In genomic region chr14:60251877-60252276, GRCh38 we compare ENCODE assay signal across 12 cellular contexts. TPM values are rescaled to one million over a fixed set of nuclear protein-coding genes. Genes with fewer than 3 reads are reported as not detected.
DNase-seq lines count a peak whose midpoint lies in the region; ATAC-seq, FAIRE-seq and TF ChIP-seq lines count a peak whose summit lies in the region.
"Had no signal": no experiment of that assay in that cellular context is flagged by ENCODE, and none has a peak within 500 bp of the region (broad histone marks: within the 10 kb centered on the region; RNA-seq: fewer than 3 reads in every experiment).

No MANE protein-coding gene starts in this region.

- peaks cover 44% of the 10 kb centered on the region for H3K4me1 ChIP-seq in DND-41 (ENCODE audit: insufficient read depth, low read length)
- peaks cover 0 to 8% (median 6%) of the 10 kb centered on the region in 4 experiments; a peak in 5 of 7 replicates for H3K4me1 ChIP-seq in H1 (replicated peaks in 1 of 4; ENCODE audit: control insufficient read depth in 3 of 4, insufficient read depth in 4 of 4, low read length in 3 of 4)
- peaks cover 17% of the 10 kb centered on the region for H3K4me1 ChIP-seq in osteoblast (ENCODE audit: insufficient read depth, low read length)

- H3K79me2 ChIP-seq in DND-41 (ENCODE audit: insufficient read depth, low read length) (peaks cover 73% of the 10 kb centered on the region), H1 (ENCODE audit: control insufficient read depth in 1 of 2, insufficient read depth in 2 of 2, low read length in 2 of 2) (peaks cover 11 to 66% of the 10 kb centered on the region in 2 experiments; a peak in 3 of 4 replicates), osteoblast (ENCODE audit: insufficient read depth, low read length) (peaks cover 69% of the 10 kb centered on the region)

- no peak overlapping the region for H3K56ac ChIP-seq in H1 (replicated peaks; ENCODE audit: insufficient read length, low read depth, low read length)

- H2BK20ac ChIP-seq in H1 (ENCODE audit: low read length), result no peak overlapping the region

- H3K27ac ChIP-seq in DND-41 (ENCODE audit: low read length) (no peak overlapping the region), H1 (ENCODE audit: low read depth, low read length) (no peak overlapping the region), osteoblast (ENCODE audit: low read depth, low read length) (no peak overlapping the region)
- H3K27ac ChIP-seq: tibial nerve had no signal

- H2AK5ac ChIP-seq in H1 (ENCODE audit: low read depth, low read length), result no peak overlapping the region

- no peak for TF ChIP-seq RAD21 in H1 (IDR thresholded peaks at IDR 0.05 in 1 of 2, conservative IDR thresholded peaks at IDR 0.05 in 1 of 2; ENCODE audit: low read depth in 2 of 2, low read length in 2 of 2)

- TF ChIP-seq POLR2A in NB4 (IDR thresholded peaks at IDR 0.05; ENCODE audit: extremely low read depth, insufficient read length) (no peak), H1 (IDR thresholded peaks at IDR 0.05; ENCODE audit: control extremely low read depth in 1 of 2, low read depth in 2 of 2, low read length in 2 of 2) (no peak), GM12891 (IDR thresholded peaks at IDR 0.05; ENCODE audit: low read depth, low read length) (no peak)

- CTCF ChIA-PET in H1 (lab: Charles Lee; ENCODE audit: partially characterized antibody), result interaction anchor here (1.4 to 9.0 kb wide), 6 partner anchors 14 to 313 kb away, joined by 3 to 57 read pairs (median 4); no protein-coding TSS in a partner anchor

- 93% methylated on average over 1 of the region's 1 CpG; no CpG with 5 or more reads in 1 of the 2 experiments for WGBS in H1 (ENCODE audit: extremely low coverage in 1 of 2, insufficient coverage in 1 of 2, insufficient read length in 1 of 2, insufficient replicate concordance in 2 of 2, low coverage in 1 of 2, low lambda C conversion rate in 2 of 2, missing lambda C conversion rate in 1 of 2), 2 experiments

- no peak for ATAC-seq in DND-41 (ENCODE audit: insufficient read depth, low read depth)
- no peak for ATAC-seq in GM21717 (IDR thresholded peaks at IDR 0.05; ENCODE audit: unreplicated experiment)
- ATAC-seq in sciatic nerve, result no peak

- H3K4me3 ChIP-seq in DND-41 (ENCODE audit: low read depth in 1 of 2, low read length in 2 of 2) (peak overlapping the region in 1 of 2 experiments; percentile 67; a peak in 1 of 4 replicates), NB4 (ENCODE audit: low read depth, low read length) (peak overlapping the region; percentile 92), H1 (ENCODE audit: extremely low read depth in 1 of 4, insufficient read depth in 2 of 4, low read depth in 3 of 4, low read length in 4 of 4) (0 out of 8 replicates have a peak overlapping the region, but pooled peaks of 1 of the 4 experiments have one; percentile 96), osteoblast (ENCODE audit: insufficient read depth, low read length) (no peak overlapping the region)

- no peak overlapping the region for H4K8ac ChIP-seq in H1 (ENCODE audit: extremely low read depth, insufficient read depth, low read length)

- peak overlapping the region; percentile 80 for H3K4me2 ChIP-seq in DND-41 (ENCODE audit: insufficient read depth, low read length)
- H3K4me2 ChIP-seq in H1 (ENCODE audit: insufficient read depth in 1 of 2, low read depth in 2 of 2, low read length in 2 of 2), result peak overlapping the region; percentile 67 to 93; a peak in 2 of 4 replicates
- H3K4me2 ChIP-seq in osteoblast (ENCODE audit: insufficient read depth, low read length), result peak overlapping the region; percentile 83

- no peak overlapping the region for H2BK12ac ChIP-seq in H1 (ENCODE audit: low read depth, low read length)

- H3K23me2 ChIP-seq in H1 (ENCODE audit: low read depth, low read length), result peaks cover 6% of the 10 kb centered on the region; the same call in 1 of the 2 replicates

- H3K18ac ChIP-seq in H1 (ENCODE audit: extremely low read depth, low read length), result no peak overlapping the region

- H2BK120ac ChIP-seq in H1 (replicated peaks; ENCODE audit: low read depth, low read length), result no peak overlapping the region

- no peak for DNase-seq in DND-41
- DNase-seq in NB4 (ENCODE audit: low read depth), result no peak
- DNase-seq in H1 (ENCODE audit: low read depth in 1 of 2, low spot score in 2 of 2), result no peak
- DNase-seq in osteoblast (ENCODE audit: insufficient read length, low spot score, missing footprints), result no peak
- DNase-seq in SKM-1 (lab: John Stamatoyannopoulos, UW; ENCODE audit: unreplicated experiment), result no peak
- no peak for DNase-seq in sciatic nerve (ENCODE audit: low spot score)
- no peak for DNase-seq in GM12891 (ENCODE audit: insufficient read length, low spot score)
- DNase-seq: adrenal gland, hippocampal formation, NCI-H2107 had no signal

- H4K91ac ChIP-seq in H1 (replicated peaks; ENCODE audit: insufficient read length, low read length), result no peak overlapping the region

- POLR2A ChIA-PET in H1 (lab: Charles Lee; ENCODE audit: partially characterized antibody), result interaction anchor here (1.3 to 1.4 kb wide), 2 partner anchors 14 to 22 kb away, joined by 3 to 4 read pairs; no protein-coding TSS in a partner anchor

- peaks cover 2% of the 10 kb centered on the region; the same call in 1 of the 2 replicates for H3K36me3 ChIP-seq in DND-41 (ENCODE audit: insufficient read depth, low read length)
- no peaks in the 10 kb centered on the region for H3K36me3 ChIP-seq in H1 (ENCODE audit: control insufficient read depth in 2 of 4, insufficient read depth in 4 of 4, low read length in 3 of 4)
- H3K36me3 ChIP-seq in osteoblast (ENCODE audit: insufficient read depth, low read length), result no peaks in the 10 kb centered on the region
- H3K36me3 ChIP-seq: adrenal gland, tibial nerve had no signal

- no peak overlapping the region for H3K14ac ChIP-seq in H1 (ENCODE audit: insufficient read length)

- H3K27me3 ChIP-seq in DND-41 (ENCODE audit: insufficient read depth, low read length, poor library complexity) (no peaks in the 10 kb centered on the region), H1 (replicated peaks in 1 of 4; ENCODE audit: control insufficient read depth in 3 of 4, extremely low read depth in 1 of 4, insufficient read depth in 3 of 4, low read length in 3 of 4) (no peaks in the 10 kb centered on the region), osteoblast (ENCODE audit: insufficient read depth, low read length) (no peaks in the 10 kb centered on the region)
- H3K27me3 ChIP-seq: adrenal gland, tibial nerve had no signal

- no peaks in the 10 kb centered on the region for H3K9me3 ChIP-seq in DND-41 (ENCODE audit: insufficient read depth, low read length, severe bottlenecking)
- H3K9me3 ChIP-seq in H1 (ENCODE audit: insufficient read depth in 2 of 2, low read depth in 1 of 2, low read length in 1 of 2), result no peaks in the 10 kb centered on the region
- H3K9me3 ChIP-seq in osteoblast (ENCODE audit: low read depth, low read length), result no peaks in the 10 kb centered on the region
- H3K9me3 ChIP-seq: adrenal gland, tibial nerve had no signal

- no peak for TF ChIP-seq CTCF in DND-41 (IDR thresholded peaks at IDR 0.05; ENCODE audit: borderline replicate concordance, extremely low read depth, low read length, poor library complexity, severe bottlenecking)
- no peak for TF ChIP-seq CTCF in NB4 (IDR thresholded peaks at IDR 0.05; ENCODE audit: low read depth, low read length)
- no peak for TF ChIP-seq CTCF in H1 (IDR thresholded peaks at IDR 0.05; ENCODE audit: control extremely low read depth in 1 of 3, insufficient read depth in 1 of 3, low read depth in 1 of 3, low read length in 3 of 3)
- TF ChIP-seq CTCF in osteoblast (IDR thresholded peaks at IDR 0.05; ENCODE audit: extremely low read depth, low read depth, low read length), result no peak

- H2BK5ac ChIP-seq in H1 (ENCODE audit: low read depth, low read length), result no peak overlapping the region

- H3K9ac ChIP-seq in DND-41 (ENCODE audit: low read depth, low read length) (peak overlapping the region; percentile 93; the same call in 1 of the 2 replicates), H1 (replicated peaks in 1 of 4; ENCODE audit: extremely low read depth in 1 of 4, low read depth in 3 of 4, low read length in 3 of 4) (no peak overlapping the region)

- no peaks in the 10 kb centered on the region; the same call in 1 of the 2 replicates for H3K79me1 ChIP-seq in H1 (ENCODE audit: low read depth, low read length)

- H3K23ac ChIP-seq in H1 (ENCODE audit: insufficient read length), result no peak overlapping the region

- no peak overlapping the region for H2AFZ ChIP-seq in DND-41 (ENCODE audit: low read depth, low read length)
- H2AFZ ChIP-seq in H1 (ENCODE audit: low read length), result no peak overlapping the region
- no peak overlapping the region for H2AFZ ChIP-seq in osteoblast (ENCODE audit: low read length)

- no peak for TF ChIP-seq EP300 in H1 (IDR thresholded peaks at IDR 0.05; ENCODE audit: borderline replicate concordance in 1 of 2, low read depth in 2 of 2, low read length in 2 of 2)

- peak overlapping the region; percentile 45 for H3K4ac ChIP-seq in H1 (replicated peaks; ENCODE audit: insufficient read length, low read depth, low read length)

- H4K20me1 ChIP-seq in DND-41 (ENCODE audit: insufficient read depth, low read length), result peaks cover 55% of the 10 kb centered on the region
- no peaks in the 10 kb centered on the region for H4K20me1 ChIP-seq in H1 (replicated peaks in 1 of 2; ENCODE audit: control insufficient read depth in 1 of 2, insufficient read depth in 2 of 2, low read length in 2 of 2)
- peaks cover 61% of the 10 kb centered on the region for H4K20me1 ChIP-seq in osteoblast (ENCODE audit: insufficient read depth, low read length)

- no peak overlapping the region for H2BK15ac ChIP-seq in H1 (ENCODE audit: low read length)

- FAIRE-seq in H1 (lab: Jason Lieb, UNC) (no peak), GM12891 (lab: Jason Lieb, UNC) (no peak)

- intact Hi-C loops in sciatic nerve (cut with DNase I), result no loop called here

- H4K5ac ChIP-seq in H1 (ENCODE audit: insufficient read length, low read depth, low read length), result no peak overlapping the region

TF ChIP-seq in H1, 55 proteins besides CTCF, POLR2A, EP300 and RAD21 (continues in another document):
- TF ChIP-seq CHD2 (IDR thresholded peaks at IDR 0.05; ENCODE audit: low read length), result no peak
- TF ChIP-seq GTF2F1 (IDR thresholded peaks at IDR 0.05; ENCODE audit: borderline replicate concordance, low read depth, low read length), result no peak

TF ChIP-seq in GM12891, 5 proteins besides CTCF, POLR2A, EP300 and RAD21 (continues in another document):
- no peak for TF ChIP-seq TAF1 (IDR thresholded peaks at IDR 0.05; ENCODE audit: low read depth, low read length)

RNA-seq across cellular contexts. Expression of gene PPM1A, which starts 2.9 kb away (rescaled TPM):
- total RNA-seq in H1 (2021; fragmentation: NEBNext Ultra II Directional; extraction: Animal tissue kit (Norgen Biotek cat#: 25700)), result 45.2 and 51.2 TPM in 2 replicates
- 6.6 and 14.0 TPM in 2 replicates for polyA plus RNA-seq in H1 (2011; rRNA removed)
- polyA plus RNA-seq in H1 (2011; cell fraction: cytosol; rRNA removed), result 14.5 TPM
- polyA plus RNA-seq in H1 (2011; cell fraction: nucleus; rRNA removed), result 8.7 TPM
- polyA plus RNA-seq in H1 (2012, experiment 1 of 2), result 26.6 to 38.7 TPM (median 31.2 TPM) in 4 replicates
- 7.8 TPM for polyA plus RNA-seq in H1 (2012, experiment 2 of 2)
- 26.5 TPM for polyA plus RNA-seq in H1 (2013, experiment 1 of 2)
- polyA plus RNA-seq in H1 (2013, experiment 2 of 2), result 28.0 TPM
- polyA minus RNA-seq in H1 (2011; rRNA and poly(A)+ RNA removed), result 54.8 and 71.9 TPM in 2 replicates
- 20.6 TPM for polyA minus RNA-seq in H1 (2011; cell fraction: cytosol; rRNA and poly(A)+ RNA removed)
- 26.6 TPM for polyA minus RNA-seq in H1 (2011; cell fraction: nucleus; rRNA and poly(A)+ RNA removed)
- total RNA-seq in osteoblast, result 36.6 and 36.8 TPM in 2 replicates
- total RNA-seq in sciatic nerve, result 74.0 TPM
- 40.1 TPM for polyA plus RNA-seq in GM12891 (2012; ENCODE audit: low read depth, missing spikeins)
